In the genomic region with DNA sequence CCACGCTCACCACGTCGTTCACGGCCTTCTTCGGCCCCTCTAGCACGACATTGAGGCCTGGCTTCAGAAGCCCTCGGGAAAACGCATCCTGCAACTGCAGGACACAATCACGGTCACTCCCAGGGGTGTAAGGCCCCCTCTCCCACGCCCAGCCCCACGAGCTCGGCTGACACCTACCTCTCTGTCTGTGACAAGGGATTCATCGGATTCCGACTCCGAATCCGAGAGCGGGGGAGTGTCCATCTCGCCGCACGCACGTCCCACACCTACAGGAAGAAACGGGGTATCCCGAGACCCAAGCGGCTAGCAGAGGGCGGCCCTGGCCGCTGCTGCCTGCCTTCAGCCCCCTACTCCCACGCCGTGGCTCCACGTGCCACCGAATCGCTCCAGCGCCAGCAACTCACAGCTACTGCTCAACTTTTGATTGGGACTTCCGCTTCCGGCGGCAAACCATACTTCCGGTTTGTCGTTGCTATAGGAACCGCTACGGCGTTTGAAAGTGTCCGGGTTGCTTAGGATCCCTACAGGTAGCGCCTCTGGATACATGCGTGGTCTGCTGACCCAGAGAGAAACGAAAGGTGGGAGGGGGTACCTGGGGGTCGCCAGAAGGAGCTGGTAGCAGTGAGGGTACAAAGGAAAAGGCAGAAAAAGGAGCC, we compare ENCODE assay signal across 7 cellular contexts.
DNase-seq lines count a peak whose midpoint lies in the region; ATAC-seq and TF ChIP-seq lines count a peak whose summit lies in the region.

A gene (plus strand): TSS at position 455 of the 656 bp plus-strand sequence. CDS start 424 bp downstream, outside the sequence.
A gene with protein sequence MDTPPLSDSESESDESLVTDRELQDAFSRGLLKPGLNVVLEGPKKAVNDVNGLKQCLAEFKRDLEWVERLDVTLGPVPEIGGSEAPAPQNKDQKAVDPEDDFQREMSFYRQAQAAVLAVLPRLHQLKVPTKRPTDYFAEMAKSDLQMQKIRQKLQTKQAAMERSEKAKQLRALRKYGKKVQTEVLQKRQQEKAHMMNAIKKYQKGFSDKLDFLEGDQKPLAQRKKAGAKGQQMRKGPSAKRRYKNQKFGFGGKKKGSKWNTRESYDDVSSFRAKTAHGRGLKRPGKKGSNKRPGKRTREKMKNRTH (minus strand): TSS at position 415 of the 656 bp plus-strand sequence. CDS start 172 bp downstream, at position 243.

- peak within 1 kb of the TSS; percentile 92 for H3K27ac Mint-ChIP-seq in T-helper 2 cell treated with Interferon-gamma antibody and Interleukin-4, amounts not matched to agents 5 μg/mL and 100 μg/mL, for 36 hours

- H3K27me3 Mint-ChIP-seq in T-helper 2 cell treated with Interferon-gamma antibody and Interleukin-4, amounts not matched to agents 5 μg/mL and 100 μg/mL, for 36 hours (ENCODE audit: low read depth), result peaks cover 19% of the 10 kb centered on the region

- peaks cover 25% of the 10 kb centered on the region for H3K36me3 Mint-ChIP-seq in T-helper 2 cell treated with Interferon-gamma antibody and Interleukin-4, amounts not matched to agents 5 μg/mL and 100 μg/mL, for 36 hours (ENCODE audit: low read depth)

- H3K4me1 Mint-ChIP-seq in T-helper 2 cell treated with Interferon-gamma antibody and Interleukin-4, amounts not matched to agents 5 μg/mL and 100 μg/mL, for 36 hours (ENCODE audit: low read depth), result peaks cover 11% of the 10 kb centered on the region

- peaks cover 3% of the 10 kb centered on the region for H3K9me3 Mint-ChIP-seq in T-helper 2 cell treated with Interferon-gamma antibody and Interleukin-4, amounts not matched to agents 5 μg/mL and 100 μg/mL, for 36 hours

- H3K4me3 ChIP-seq in astrocyte of the cerebellum (ENCODE audit: low read depth, low read length), result peak within 1 kb of the TSS; percentile 92

- TF ChIP-seq CTCF in astrocyte of the cerebellum (IDR thresholded peaks at IDR 0.05; ENCODE audit: low read depth, low read length, missing control alignments), result no peak

- in situ Hi-C loops in astrocyte of the cerebellum (cut with HindIII; ENCODE audit: low sequenced_read_pairs), result no loop called here

- ATAC-seq in GM18511 (IDR thresholded peaks at IDR 0.05; ENCODE audit: unreplicated experiment), result peak; percentile 93
- ATAC-seq in HG02981 (IDR thresholded peaks at IDR 0.05; ENCODE audit: unreplicated experiment), result peak; percentile 84

- DNase-seq in NCI-H1930 (lab: John Stamatoyannopoulos, UW), result peak; percentile 80 to 82
- peak; percentile 91 for DNase-seq in T-helper 2 cell treated with Interferon-gamma antibody and Interleukin-4, amounts not matched to agents 5 μg/mL and 100 μg/mL, for 36 hours (ENCODE audit: low spot score)
- DNase-seq in astrocyte of the cerebellum (ENCODE audit: low read depth), result peak; percentile 85
- DNase-seq in hypothalamus (lab: John Stamatoyannopoulos, UW), result peak; percentile 50 to 100 (median 85)
- peak; percentile 96 for DNase-seq in retina

- H3K4me3 Mint-ChIP-seq in T-helper 2 cell treated with Interferon-gamma antibody and Interleukin-4, amounts not matched to agents 5 μg/mL and 100 μg/mL, for 36 hours, result peak within 1 kb of the TSS; percentile 97

Comparison
In these comparisons a context has a peak if more than half of its experiments do, and no peak if none do; other contexts are left out.
1. Peak in every context shown above with its lines: DNase-seq, ATAC-seq and H3K4me3 ChIP-seq.